ENCODE assay signal across 9 cellular contexts in genomic region chr21:45364464-45365185, GRCh38. TPM values are rescaled to one million over a fixed set of nuclear protein-coding genes. Genes with fewer than 3 reads are reported as not detected.
DNase-seq lines count a peak whose midpoint lies in the region; ATAC-seq and TF ChIP-seq lines count a peak whose summit lies in the region.
"Had no signal": no experiment of that assay in that cellular context is flagged by ENCODE, and none has a peak within 500 bp of the region (broad histone marks: within the 10 kb centered on the region; RNA-seq: fewer than 3 reads in every experiment).

No MANE protein-coding gene starts in this region.

- no peak overlapping the region for H2BK5ac ChIP-seq in neuronal stem cell (ENCODE audit: low read length)

- H3K4ac ChIP-seq in neuronal stem cell (ENCODE audit: low read length): no peak overlapping the region

- TF ChIP-seq POLR2A in lower leg skin (IDR thresholded peaks at IDR 0.05): no peak

- H3K27ac ChIP-seq in AG04450 (ENCODE audit: low read depth, low read length) (peak overlapping the region; percentile 100), PC-3 (ENCODE audit: low read length) (peak overlapping the region; percentile 98), neuronal stem cell (replicated peaks; ENCODE audit: low read length) (no peak overlapping the region)

- ATAC-seq in PC-3 (peak; percentile 27), esophagus mucosa (peak; percentile 2)

- H3K4me1 ChIP-seq in PC-3 (ENCODE audit: insufficient read depth, low read length) (peaks cover 46% of the 10 kb centered on the region), neuronal stem cell (ENCODE audit: control insufficient read depth in 2 of 2, insufficient read depth in 1 of 2, low read depth in 1 of 2, low read length in 2 of 2) (peaks cover 4 to 43% of the 10 kb centered on the region in 2 donors)

- peak overlapping the region; percentile 96 for H2BK15ac ChIP-seq in neuronal stem cell (ENCODE audit: low read length)

- no peak overlapping the region for H4K8ac ChIP-seq in neuronal stem cell (ENCODE audit: low read depth, low read length)

- no peak overlapping the region for H4K91ac ChIP-seq in neuronal stem cell (ENCODE audit: low read depth, low read length, poor library complexity)

- WGBS in neuronal stem cell (ENCODE audit: extremely low coverage in 2 of 2, insufficient read length in 2 of 2, insufficient replicate concordance in 1 of 2), 2 donors: no CpG with 5 or more reads among the region's 30 CpGs
- 55 to 56% methylated on average over 29 of the region's 30 CpGs for WGBS in lower leg skin, 2 donors

- H3K79me2 ChIP-seq in PC-3 (ENCODE audit: low read length): no peaks in the 10 kb centered on the region

- no peaks in the 10 kb centered on the region for H3F3A ChIP-seq in PC-3 (ENCODE audit: low read length, unreplicated experiment)

- TSS peak; percentile 71 for BruUV-seq in PC-3 (replicated peaks; lab: Mats Ljungman, UMichigan)

- peak overlapping the region; percentile 73 for H3K4me2 ChIP-seq in PC-3 (ENCODE audit: low read length)
- H3K4me2 ChIP-seq in neuronal stem cell (ENCODE audit: insufficient read depth, low read length, poor library complexity, severe bottlenecking): no peak overlapping the region

- H3K18ac ChIP-seq in neuronal stem cell (ENCODE audit: low read length): peak overlapping the region; percentile 90

- H3K9me3 ChIP-seq in AG04450 (ENCODE audit: control insufficient read depth, insufficient read depth, low read length): peaks cover 11% of the 10 kb centered on the region
- no peaks in the 10 kb centered on the region for H3K9me3 ChIP-seq in PC-3 (ENCODE audit: low read length)
- no peaks in the 10 kb centered on the region for H3K9me3 ChIP-seq in neuronal stem cell (replicated peaks in 1 of 2; ENCODE audit: control insufficient read depth in 2 of 2, insufficient read depth in 1 of 2, low read depth in 1 of 2, low read length in 2 of 2)

- CTCF ChIA-PET in AG04450 (lab: Charles Lee): interaction anchor here (0.8 kb wide), 1 partner anchor 55 kb away, joined by 3 read pairs; no protein-coding TSS in a partner anchor
- CTCF ChIA-PET in PC-3 (lab: Charles Lee): no interaction called here

- no peaks in the 10 kb centered on the region for H3K9me2 ChIP-seq in PC-3 (replicated peaks; ENCODE audit: low read length)

- TF ChIP-seq CTCF in AG04450 (IDR thresholded peaks at IDR 0.05; ENCODE audit: low read depth, low read length) (no peak), PC-3 (conservative IDR thresholded peaks at IDR 0.05; ENCODE audit: low read depth, low read length) (no peak), lower leg skin (IDR thresholded peaks at IDR 0.05) (no peak)

- H4K20me1 ChIP-seq in PC-3 (ENCODE audit: low read length): no peaks in the 10 kb centered on the region

- H3K4me3 ChIP-seq in AG04450 (ENCODE audit: low read depth, low read length) (peak overlapping the region; percentile 35; the same call in 1 of the 2 replicates), PC-3 (ENCODE audit: low read length) (peak overlapping the region; percentile 25; the same call in 1 of the 2 replicates), neuronal stem cell (ENCODE audit: low read length in 2 of 2) (no peak overlapping the region), lower leg skin (ENCODE audit: low read depth, poor library complexity, severe bottlenecking) (no peak overlapping the region)

- peaks cover 2% of the 10 kb centered on the region for H3K79me1 ChIP-seq in neuronal stem cell (ENCODE audit: low read depth, low read length)

- POLR2A ChIA-PET in AG04450 (lab: Yijun Ruan, JAX) (interaction anchor here (0.6 to 1.9 kb wide), 4 partner anchors 20 to 70 kb away, joined by 3 to 12 read pairs (median 6); no protein-coding TSS in a partner anchor), PC-3 (lab: Charles Lee; ENCODE audit: unreplicated experiment) (interaction anchor here (0.5 kb wide), 1 partner anchor 439 kb away, joined by 4 read pairs; no protein-coding TSS in a partner anchor)

- no peak overlapping the region for H2BK120ac ChIP-seq in neuronal stem cell (ENCODE audit: low read depth, low read length)

- H3K9ac ChIP-seq in PC-3 (ENCODE audit: low read length): peak overlapping the region; percentile 92
- peak overlapping the region; percentile 37 for H3K9ac ChIP-seq in neuronal stem cell (ENCODE audit: low read depth, low read length, poor library complexity)

- intact Hi-C loops in PC-3 (cut with micrococcal nuclease): loop anchor here (1.0 kb wide), 3 partner anchors 34 to 75 kb away; no protein-coding TSS in a partner anchor
- intact Hi-C loops in lower leg skin (cut with DNase I; ENCODE audit: low total_unique reads): no loop called here

- H3K36me3 ChIP-seq in PC-3 (ENCODE audit: low read depth, low read length) (no peaks in the 10 kb centered on the region), neuronal stem cell (replicated peaks in 1 of 2; ENCODE audit: control insufficient read depth in 2 of 2, insufficient read depth in 2 of 2, low read length in 2 of 2) (no peaks in the 10 kb centered on the region)

- H3K27me3 ChIP-seq in AG04450 (ENCODE audit: control insufficient read depth, insufficient read depth, low read length): no peaks in the 10 kb centered on the region
- no peaks in the 10 kb centered on the region for H3K27me3 ChIP-seq in PC-3 (ENCODE audit: low read length)
- peaks cover 0 to 16% (median 0%) of the 10 kb centered on the region in 3 experiments for H3K27me3 ChIP-seq in neuronal stem cell (ENCODE audit: control insufficient read depth in 3 of 3, insufficient read depth in 3 of 3, low read depth in 1 of 3, low read length in 3 of 3)

- peak overlapping the region; percentile 85 for H3K23ac ChIP-seq in neuronal stem cell (ENCODE audit: low read depth, low read length, poor library complexity)

- peak; percentile 55 for DNase-seq in AG04450 (ENCODE audit: low read depth, low spot score)
- no peak for DNase-seq in PC-3
- DNase-seq in neuronal stem cell (ENCODE audit: low spot score): no peak
- DNase-seq in GDM1 (lab: John Stamatoyannopoulos, UW): no peak
- no peak for DNase-seq in NCI-H2081 (lab: John Stamatoyannopoulos, UW)
- DNase-seq in NCI-H2227 (lab: John Stamatoyannopoulos, UW; ENCODE audit: unreplicated experiment): no peak
- DNase-seq in lower leg skin (ENCODE audit: low spot score in 2 of 2): no peak
- DNase-seq: DND-41 had no signal

- H2AFZ ChIP-seq in PC-3 (ENCODE audit: low read length): peak overlapping the region; percentile 35; the same call in 1 of the 2 replicates
- H2AFZ ChIP-seq in neuronal stem cell (ENCODE audit: low read length): peak overlapping the region; percentile 66

- H2BK12ac ChIP-seq in neuronal stem cell (ENCODE audit: low read length): peak overlapping the region; percentile 90

- peak overlapping the region; percentile 21 for H3K14ac ChIP-seq in neuronal stem cell (ENCODE audit: low read length)

- peak overlapping the region; percentile 97 for H2AK5ac ChIP-seq in neuronal stem cell (ENCODE audit: low read depth, low read length)

RNA-seq across cellular contexts. Expression of gene COL18A1, which starts 40.3 kb away (rescaled TPM):
- polyA plus RNA-seq in AG04450 (2011; rRNA removed): 25.3 and 37.0 TPM in 2 replicates
- polyA minus RNA-seq in AG04450 (2011; rRNA and poly(A)+ RNA removed): 7.7 and 9.1 TPM in 2 replicates
- 77.0 and 85.5 TPM in 2 replicates for total RNA-seq in PC-3 (2014; rRNA removed)
- 26.7 TPM for total RNA-seq in esophagus mucosa
- polyA plus RNA-seq in neuronal stem cell (2013, experiment 1 of 2): 42.5 TPM
- 42.1 TPM for polyA plus RNA-seq in neuronal stem cell (2013, experiment 2 of 2)
- total RNA-seq in lower leg skin: 100 to 1,000 TPM in 1 of 4 donors, 10 to 100 TPM in 3; 63.3 to 126 (median 85.9) TPM

Comparison
In these comparisons a context has a peak if more than half of its experiments do, and no peak if none do; other contexts are left out.
1. H3K4me3 ChIP-seq: peak in AG04450 (single experiment) and PC-3 (single experiment); none in neuronal stem cell (0 of 2) and lower leg skin (single experiment).